Comparison of ENCODE assay signal across 10 cellular contexts in genomic region chr1:20290624-20291597, GRCh38. TPM values are rescaled to one million over a fixed set of nuclear protein-coding genes. Genes with fewer than 3 reads are reported as not detected.
DNase-seq lines count a peak whose midpoint lies in the region; ATAC-seq and TF ChIP-seq lines count a peak whose summit lies in the region.
"Had no signal": no experiment of that assay in that cellular context is flagged by ENCODE, and none has a peak within 500 bp of the region (broad histone marks: within the 10 kb centered on the region; RNA-seq: fewer than 3 reads in every experiment).

Gene VWA5B1, plus strand, starts transcription at chr1:20290875. Its CDS starts 19,727 bp downstream, at chr1:20310602.

- peaks cover 63% of the 10 kb centered on the region for H3K27me3 Mint-ChIP-seq in nephron (ENCODE audit: low read depth)

- no peaks in the 10 kb centered on the region for H3K4me1 ChIP-seq in body of pancreas
- H3K4me1 ChIP-seq: vagina had no signal

- no peaks in the 10 kb centered on the region for H3K36me3 Mint-ChIP-seq in nephron (ENCODE audit: low read depth)

- peaks cover 0 to 5% of the 10 kb centered on the region in 2 donors for H3K27me3 ChIP-seq in body of pancreas
- H3K27me3 ChIP-seq: vagina had no signal

- no peaks in the 10 kb centered on the region for H3K9me3 ChIP-seq in body of pancreas
- H3K9me3 ChIP-seq: vagina had no signal

- no peak within 1 kb of the TSS for H3K4me3 ChIP-seq in body of pancreas
- H3K4me3 ChIP-seq: vagina had no signal

- peak; percentile 45 for DNase-seq in DMS153 (lab: John Stamatoyannopoulos, UW)
- peak; percentile 46 to 95 (median 82) for DNase-seq in NCI-H1417 (lab: John Stamatoyannopoulos, UW)
- peak; percentile 26 to 45 (median 40) for DNase-seq in body of pancreas
- no peak for DNase-seq in GF-D8 (lab: John Stamatoyannopoulos, UW)
- no peak for DNase-seq in DMS114 treated with DMSO at 0.1 percent for 48 hours (lab: John Stamatoyannopoulos, UW; ENCODE audit: unreplicated experiment)
- no peak for DNase-seq in NK-92 (lab: John Stamatoyannopoulos, UW; ENCODE audit: unreplicated experiment)

- TF ChIP-seq CTCF in body of pancreas (IDR thresholded peaks at IDR 0.05) (no peak), nephron (IDR thresholded peaks at IDR 0.05; ENCODE audit: unreplicated experiment in 3 of 3) (no peak)

- intact Hi-C loops in body of pancreas (cut with DNase I) = no loop called here

- peaks cover 8% of the 10 kb centered on the region for H3K9me3 Mint-ChIP-seq in nephron

- peaks cover 19% of the 10 kb centered on the region for H3K4me1 Mint-ChIP-seq in nephron

- no peaks in the 10 kb centered on the region for H3K36me3 ChIP-seq in body of pancreas (replicated peaks in 1 of 2; ENCODE audit: insufficient read depth in 1 of 2, low read depth in 2 of 2)
- H3K36me3 ChIP-seq: vagina had no signal

- TF ChIP-seq POLR2A in body of pancreas (IDR thresholded peaks at IDR 0.05) = no peak

- no peak within 1 kb of the TSS for H3K27ac Mint-ChIP-seq in nephron

- WGBS in body of pancreas, 2 donors = 15 to 21% methylated on average over 8 to 16 of the region's 16 CpGs

- peak within 1 kb of the TSS; percentile 9 to 65 (median 36) for H3K4me3 Mint-ChIP-seq in nephron

- peak; percentile 68 for ATAC-seq in body of pancreas

- no peak within 1 kb of the TSS for H3K27ac ChIP-seq in body of pancreas
- H3K27ac ChIP-seq: vagina had no signal

RNA-seq across cellular contexts. Expression of gene VWA5B1, which starts in this region (rescaled TPM):
- not detected for total RNA-seq in body of pancreas
- total RNA-seq: chondrocyte, NCI-H460, vagina had no signal

Comparison
In these comparisons a context has a peak if more than half of its experiments do, and no peak if none do; other contexts are left out.
1. Peak in DNase-seq and ATAC-seq in body of pancreas; RNA of the gene not detected or under 1 TPM.
2. DNase-seq: peak in DMS153 (single experiment) and NCI-H1417 (3 of 3); none in GF-D8 (single experiment), DMS114 treated with DMSO at 0.1 percent for 48 hours (single experiment) and NK-92 (single experiment).